ENCODE assay signal across 8 cellular contexts in genomic region chr14:63745858-63746425, GRCh38. TPM values are rescaled to one million over a fixed set of nuclear protein-coding genes. Genes with fewer than 3 reads are reported as not detected.
DNase-seq lines count a peak whose midpoint lies in the region; ATAC-seq and TF ChIP-seq lines count a peak whose summit lies in the region.

No MANE protein-coding gene starts in this region.

- H3K27me3 Mint-ChIP-seq in activated T-helper 2 cell treated with anti-CD3 and anti-CD28 coated beads, Interferon-gamma antibody, Interleukin-2, Interleukin-4, amounts not matched to agents 10 μg/mL and 5 μg/mL and 100 μg/mL, durations not matched to agents 14 hours and 24 hours and 36 hours (ENCODE audit: low read depth), result peaks cover 3% of the 10 kb centered on the region
- no peaks in the 10 kb centered on the region for H3K27me3 Mint-ChIP-seq in progenitor cell of endocrine pancreas

- ATAC-seq in GM19455 (IDR thresholded peaks at IDR 0.05; ENCODE audit: unreplicated experiment) (peak; percentile 48), HG03354 (IDR thresholded peaks at IDR 0.05; ENCODE audit: poor library complexity, severe bottlenecking, unreplicated experiment) (peak; percentile 71)

- H3K9me3 ChIP-seq in osteoblast (ENCODE audit: low read depth, low read length), result no peaks in the 10 kb centered on the region

- no peak overlapping the region for H3K4me3 ChIP-seq in osteoblast (ENCODE audit: insufficient read depth, low read length)

- DNase-seq in CD1c-positive myeloid dendritic cell (ENCODE audit: extremely low spot score) (peak; percentile 53), NCI-H1417 (lab: John Stamatoyannopoulos, UW) (no peak), osteoblast (ENCODE audit: insufficient read length, low spot score, missing footprints) (no peak), progenitor cell of endocrine pancreas (ENCODE audit: low spot score, unreplicated experiment) (no peak)
- DNase-seq in activated T-helper 2 cell treated with anti-CD3 and anti-CD28 coated beads, Interferon-gamma antibody, Interleukin-2, Interleukin-4, amounts not matched to agents 10 μg/mL and 5 μg/mL and 100 μg/mL, durations not matched to agents 14 hours and 24 hours and 36 hours (ENCODE audit: low spot score), result peak; percentile 14
- no peak for DNase-seq in stimulated activated naive CD4-positive, alpha-beta T cell treated with Interleukin-2 at 50 U/mL for 16 hours (lab: John Stamatoyannopoulos, UW)

- no peaks in the 10 kb centered on the region for H3K9me3 Mint-ChIP-seq in activated T-helper 2 cell treated with anti-CD3 and anti-CD28 coated beads, Interferon-gamma antibody, Interleukin-2, Interleukin-4, amounts not matched to agents 10 μg/mL and 5 μg/mL and 100 μg/mL, durations not matched to agents 14 hours and 24 hours and 36 hours
- H3K9me3 Mint-ChIP-seq in progenitor cell of endocrine pancreas (ENCODE audit: low read depth), result no peaks in the 10 kb centered on the region

- intact Hi-C loops in activated T-helper 2 cell treated with anti-CD3 and anti-CD28 coated beads, Interferon-gamma antibody, Interleukin-2, Interleukin-4, amounts not matched to agents 10 μg/mL and 5 μg/mL and 100 μg/mL, durations not matched to agents 14 hours and 24 hours and 36 hours (cut with micrococcal nuclease), result no loop called here

- no peak overlapping the region for H3K27ac Mint-ChIP-seq in activated T-helper 2 cell treated with anti-CD3 and anti-CD28 coated beads, Interferon-gamma antibody, Interleukin-2, Interleukin-4, amounts not matched to agents 10 μg/mL and 5 μg/mL and 100 μg/mL, durations not matched to agents 14 hours and 24 hours and 36 hours
- H3K27ac Mint-ChIP-seq in progenitor cell of endocrine pancreas, result no peak overlapping the region

- no peak overlapping the region for H2AFZ ChIP-seq in osteoblast (ENCODE audit: low read length)

- H3K27me3 ChIP-seq in osteoblast (ENCODE audit: insufficient read depth, low read length), result no peaks in the 10 kb centered on the region

- peaks cover 14% of the 10 kb centered on the region for H3K4me1 Mint-ChIP-seq in activated T-helper 2 cell treated with anti-CD3 and anti-CD28 coated beads, Interferon-gamma antibody, Interleukin-2, Interleukin-4, amounts not matched to agents 10 μg/mL and 5 μg/mL and 100 μg/mL, durations not matched to agents 14 hours and 24 hours and 36 hours (ENCODE audit: low read depth)
- no peaks in the 10 kb centered on the region for H3K4me1 Mint-ChIP-seq in progenitor cell of endocrine pancreas (ENCODE audit: low read depth)

- no peak overlapping the region for H3K4me2 ChIP-seq in osteoblast (ENCODE audit: insufficient read depth, low read length)

- H4K20me1 ChIP-seq in osteoblast (ENCODE audit: insufficient read depth, low read length), result no peaks in the 10 kb centered on the region

- H3K36me3 Mint-ChIP-seq in activated T-helper 2 cell treated with anti-CD3 and anti-CD28 coated beads, Interferon-gamma antibody, Interleukin-2, Interleukin-4, amounts not matched to agents 10 μg/mL and 5 μg/mL and 100 μg/mL, durations not matched to agents 14 hours and 24 hours and 36 hours (ENCODE audit: low read depth), result no peaks in the 10 kb centered on the region
- no peaks in the 10 kb centered on the region for H3K36me3 Mint-ChIP-seq in progenitor cell of endocrine pancreas (ENCODE audit: insufficient read depth)

- H3K4me1 ChIP-seq in osteoblast (ENCODE audit: insufficient read depth, low read length), result no peaks in the 10 kb centered on the region

- no peak overlapping the region for H3K4me3 Mint-ChIP-seq in activated T-helper 2 cell treated with anti-CD3 and anti-CD28 coated beads, Interferon-gamma antibody, Interleukin-2, Interleukin-4, amounts not matched to agents 10 μg/mL and 5 μg/mL and 100 μg/mL, durations not matched to agents 14 hours and 24 hours and 36 hours (ENCODE audit: low read depth)
- H3K4me3 Mint-ChIP-seq in progenitor cell of endocrine pancreas (ENCODE audit: low read depth), result no peak overlapping the region

- H3K36me3 ChIP-seq in osteoblast (ENCODE audit: insufficient read depth, low read length), result no peaks in the 10 kb centered on the region

- TF ChIP-seq CTCF in osteoblast (IDR thresholded peaks at IDR 0.05; ENCODE audit: extremely low read depth, low read depth, low read length) (no peak), progenitor cell of endocrine pancreas (IDR thresholded peaks at IDR 0.05; ENCODE audit: unreplicated experiment) (no peak)

- no peaks in the 10 kb centered on the region for H3K79me2 ChIP-seq in osteoblast (ENCODE audit: insufficient read depth, low read length)

- no peak overlapping the region for H3K27ac ChIP-seq in osteoblast (ENCODE audit: low read depth, low read length)

RNA-seq across cellular contexts. Expression of gene SGPP1, which starts 18.1 kb away (rescaled TPM):
- total RNA-seq in activated T-helper 2 cell treated with anti-CD3 and anti-CD28 coated beads, Interferon-gamma antibody, Interleukin-2, Interleukin-4, amounts not matched to agents 10 μg/mL and 5 μg/mL and 100 μg/mL, durations not matched to agents 14 hours and 24 hours and 36 hours, result 13.0 and 14.0 TPM in 2 replicates
- total RNA-seq in osteoblast (38.0 TPM in 2 replicates), progenitor cell of endocrine pancreas (6.4 and 6.5 TPM in 2 replicates)

Comparison
In these comparisons a context has a peak if more than half of its experiments do, and no peak if none do; other contexts are left out.
1. DNase-seq: peak in CD1c-positive myeloid dendritic cell (single experiment) and activated T-helper 2 cell treated with anti-CD3 and anti-CD28 coated beads, Interferon-gamma antibody, Interleukin-2, Interleukin-4, amounts not matched to agents 10 μg/mL and 5 μg/mL and 100 μg/mL, durations not matched to agents 14 hours and 24 hours and 36 hours (single experiment); none in NCI-H1417 (0 of 3), stimulated activated naive CD4-positive, alpha-beta T cell treated with Interleukin-2 at 50 U/mL for 16 hours (single experiment), osteoblast (single experiment) and progenitor cell of endocrine pancreas (single experiment).